ENCODE assay signal across 8 cellular contexts in genomic region chr19:7903244-7904073, GRCh38. TPM values are rescaled to one million over a fixed set of nuclear protein-coding genes. Genes with fewer than 3 reads are reported as not detected.
DNase-seq lines count a peak whose midpoint lies in the region; ATAC-seq and TF ChIP-seq lines count a peak whose summit lies in the region.

Gene MAP2K7 (plus strand): TSS chr19:7903877. CDS start chr19:7903945, 68 bp downstream.

- H3K27ac ChIP-seq in VCaP, result peak within 1 kb of the TSS; percentile 80
- peak within 1 kb of the TSS; percentile 92 to 94 for H3K27ac ChIP-seq in breast epithelium
- peak within 1 kb of the TSS; percentile 87 for H3K27ac ChIP-seq in skeletal muscle tissue (ENCODE audit: low read depth, low read length)

- H3K4me3 ChIP-seq in breast epithelium (peak within 1 kb of the TSS; percentile 85 to 89 (median 87)), iPS-18c (ENCODE audit: insufficient read depth, low read depth, low read length) (peak within 1 kb of the TSS; percentile 82), skeletal muscle tissue (ENCODE audit: low read length in 3 of 3) (peak within 1 kb of the TSS; percentile 88 to 97 (median 91))

- TF ChIP-seq CTCF in VCaP (conservative IDR thresholded peaks at IDR 0.05) (peak; percentile 75), breast epithelium (IDR thresholded peaks at IDR 0.05) (peak; percentile 42 to 54 (median 50))

- peak; percentile 63 for TF ChIP-seq POLR2A in breast epithelium (IDR thresholded peaks at IDR 0.05)

- H3K36me3 ChIP-seq in breast epithelium (no peaks in the 10 kb centered on the region), skeletal muscle tissue (ENCODE audit: control insufficient read depth in 3 of 3, insufficient read depth in 3 of 3, low read length in 3 of 3) (peaks cover 12 to 18% (median 15%) of the 10 kb centered on the region in 3 donors)

- H3K4me1 ChIP-seq in breast epithelium (peaks cover 14 to 18% of the 10 kb centered on the region in 2 donors), skeletal muscle tissue (ENCODE audit: control insufficient read depth in 3 of 3, insufficient read depth in 3 of 3, low read length in 3 of 3) (peaks cover 27 to 49% (median 35%) of the 10 kb centered on the region in 3 donors)

- H3K9me3 ChIP-seq in breast epithelium (no peaks in the 10 kb centered on the region), iPS-18c (ENCODE audit: control insufficient read depth, insufficient read depth, low read length) (no peaks in the 10 kb centered on the region), skeletal muscle tissue (ENCODE audit: control insufficient read depth in 3 of 3, low read length in 3 of 3) (peaks cover 0 to 2% (median 0%) of the 10 kb centered on the region in 3 donors)

- ATAC-seq in GM18873 (IDR thresholded peaks at IDR 0.05; ENCODE audit: low FRiP score, unreplicated experiment) (peak; percentile 84), HG03139 (IDR thresholded peaks at IDR 0.05; ENCODE audit: unreplicated experiment) (peak; percentile 82)

- intact Hi-C loops in breast epithelium (cut with DNase I; ENCODE audit: low total_unique reads), result loop anchor here (1.0 to 5.0 kb wide), 2 partner anchors 36 to 51 kb away; no protein-coding TSS in a partner anchor

- H3K9ac ChIP-seq in skeletal muscle tissue (ENCODE audit: low read depth in 1 of 3, low read length in 3 of 3), result peak within 1 kb of the TSS; percentile 81 to 92 (median 89)

- DNase-seq in AG08395 (ENCODE audit: low spot score) (peak; percentile 100), NCI-H2196 treated with DMSO at 0.1 percent for 48 hours (lab: John Stamatoyannopoulos, UW; ENCODE audit: unreplicated experiment) (peak; percentile 98), breast epithelium (ENCODE audit: low spot score in 2 of 2) (peak; percentile 99 to 100)

- H3K27me3 ChIP-seq in breast epithelium (no peaks in the 10 kb centered on the region), skeletal muscle tissue (ENCODE audit: control insufficient read depth in 3 of 3, insufficient read depth in 3 of 3, low read length in 3 of 3) (peaks cover 0 to 7% (median 0%) of the 10 kb centered on the region in 3 donors)

RNA-seq across cellular contexts. Expression of gene MAP2K7, which starts in this region (rescaled TPM):
- total RNA-seq in breast epithelium (10 to 100 TPM; 13.3 to 17.1 (median 13.8) TPM), skeletal muscle tissue (9.4 TPM)

Comparison
In these comparisons a context has a peak if more than half of its experiments do, and no peak if none do; other contexts are left out.
1. Peak in every context shown above with its lines: DNase-seq, ATAC-seq, H3K4me3 ChIP-seq and H3K27ac ChIP-seq.